In genomic region chr12:95412826-95413311, GRCh38 we compare ENCODE assay signal across 16 cellular contexts.
DNase-seq lines count a peak whose midpoint lies in the region; ATAC-seq, FAIRE-seq and TF ChIP-seq lines count a peak whose summit lies in the region.
"Had no signal": no experiment of that assay in that cellular context is flagged by ENCODE, and none has a peak within 500 bp of the region (broad histone marks: within the 10 kb centered on the region; RNA-seq: fewer than 3 reads in every experiment).

No MANE protein-coding gene starts in this region.

- no peaks in the 10 kb centered on the region for H3K9me3 Mint-ChIP-seq in neural progenitor cell
- H3K9me3 Mint-ChIP-seq: mesothelial cell of epicardium had no signal

- intact Hi-C loops in sciatic nerve (cut with DNase I) (no loop called here), prostate gland (cut with DNase I) (no loop called here)

- H3K9ac ChIP-seq in neural progenitor cell: no peak overlapping the region

- TF ChIP-seq CTCF in epithelial cell of esophagus (IDR thresholded peaks at IDR 0.05; ENCODE audit: insufficient read depth, low read depth, low read length, missing control alignments): no peak
- TF ChIP-seq CTCF in prostate gland (IDR thresholded peaks at IDR 0.05): no peak
- TF ChIP-seq CTCF in neural progenitor cell (IDR thresholded peaks at IDR 0.05): no peak

- H3K79me2 ChIP-seq in neural progenitor cell (ENCODE audit: low read depth): no peaks in the 10 kb centered on the region

- no peak overlapping the region for H3K4me3 Mint-ChIP-seq in neural progenitor cell
- H3K4me3 Mint-ChIP-seq: activated naive CD8-positive, alpha-beta T cell; mesothelial cell of epicardium had no signal

- no peaks in the 10 kb centered on the region for H3K27me3 Mint-ChIP-seq in neural progenitor cell (ENCODE audit: insufficient read depth, low read depth)

- no peak overlapping the region for H3K27ac Mint-ChIP-seq in neural progenitor cell
- H3K27ac Mint-ChIP-seq: activated naive CD8-positive, alpha-beta T cell; mesothelial cell of epicardium had no signal

- DNase-seq in GM04503 (ENCODE audit: low read depth): peak; percentile 98
- peak; percentile 63 for DNase-seq in RCC 7860 (ENCODE audit: low spot score)
- peak; percentile 72 for DNase-seq in epithelial cell of esophagus (ENCODE audit: low read depth)
- DNase-seq in sciatic nerve (ENCODE audit: low spot score): no peak
- no peak for DNase-seq in prostate gland (ENCODE audit: low spot score)
- DNase-seq in KG1 (lab: John Stamatoyannopoulos, UW): no peak
- no peak for DNase-seq in activated CD8-positive, alpha-beta memory T cell treated with anti-CD3 and anti-CD28 coated beads for 24 hours
- DNase-seq in neural progenitor cell (ENCODE audit: low spot score): no peak
- DNase-seq: activated CD4-positive, alpha-beta T cell treated with anti-CD3 and anti-CD28 coated beads for 4 hours; NCI-H2107; stimulated activated naive CD4-positive, alpha-beta T cell had no signal

- no peaks in the 10 kb centered on the region for H3K9me3 ChIP-seq in prostate gland
- H3K9me3 ChIP-seq in neural progenitor cell (ENCODE audit: low read depth): no peaks in the 10 kb centered on the region
- H3K9me3 ChIP-seq: gastroesophageal sphincter had no signal

- H3K36me3 Mint-ChIP-seq in neural progenitor cell: no peaks in the 10 kb centered on the region
- H3K36me3 Mint-ChIP-seq: activated naive CD8-positive, alpha-beta T cell; mesothelial cell of epicardium had no signal

- H3F3A ChIP-seq in neural progenitor cell (ENCODE audit: low read depth): no peaks in the 10 kb centered on the region

- H3K4me3 ChIP-seq in epithelial cell of esophagus (ENCODE audit: low read length) (no peak overlapping the region), prostate gland (no peak overlapping the region), neural progenitor cell (no peak overlapping the region)
- H3K4me3 ChIP-seq: gastroesophageal sphincter had no signal

- H3K27me3 ChIP-seq in prostate gland (replicated peaks; ENCODE audit: insufficient read depth) (no peaks in the 10 kb centered on the region), neural progenitor cell (peaks cover 17% of the 10 kb centered on the region)
- H3K27me3 ChIP-seq: gastroesophageal sphincter had no signal

- no peak for TF ChIP-seq POLR2A in prostate gland (IDR thresholded peaks at IDR 0.05)

- no peak overlapping the region for H3K4me2 ChIP-seq in neural progenitor cell

- H3K4me1 ChIP-seq in prostate gland (replicated peaks) (no peaks in the 10 kb centered on the region), neural progenitor cell (no peaks in the 10 kb centered on the region)

- peaks cover 17% of the 10 kb centered on the region for H3K4me1 Mint-ChIP-seq in neural progenitor cell

- 71% methylated on average over 3 of the region's 3 CpGs for WGBS in prostate gland

- H4K20me1 ChIP-seq in neural progenitor cell (ENCODE audit: low read depth): no peaks in the 10 kb centered on the region

- no peak overlapping the region for H3K27ac ChIP-seq in prostate gland
- no peak overlapping the region for H3K27ac ChIP-seq in neural progenitor cell
- H3K27ac ChIP-seq: gastroesophageal sphincter, HL-60 had no signal

- no peaks in the 10 kb centered on the region for H3K36me3 ChIP-seq in prostate gland
- no peaks in the 10 kb centered on the region for H3K36me3 ChIP-seq in neural progenitor cell
- H3K36me3 ChIP-seq: gastroesophageal sphincter had no signal

- ATAC-seq in sciatic nerve: peak; percentile 90
- ATAC-seq: gastroesophageal sphincter, Right ventricle myocardium inferior had no signal

- H2AFZ ChIP-seq in neural progenitor cell (replicated peaks): no peak overlapping the region

- FAIRE-seq in RCC 7860 (lab: Jason Lieb, UNC): peak; percentile 61

Comparison
In these comparisons a context has a peak if more than half of its experiments do, and no peak if none do; other contexts are left out.
1. DNase-seq: peak in GM04503 (single experiment), RCC 7860 (single experiment) and epithelial cell of esophagus (single experiment); none in sciatic nerve (single experiment), prostate gland (single experiment), KG1 (single experiment), activated CD8-positive, alpha-beta memory T cell treated with anti-CD3 and anti-CD28 coated beads for 24 hours (single experiment) and neural progenitor cell (single experiment).